17 cellular contexts compared by ENCODE assay signal in genomic region chr9:92266486-92266885, GRCh38.
"Had no signal": no experiment of that assay in that cellular context is flagged by ENCODE, and none has a peak within 500 bp of the region (broad histone marks: within the 10 kb centered on the region; RNA-seq: fewer than 3 reads in every experiment).

No MANE protein-coding gene starts in this region.

- H3K27me3 Mint-ChIP-seq: activated CD4-positive, alpha-beta T cell treated with anti-CD3 and anti-CD28 coated beads, Interleukin-2, amount 10 ng/mL, durations not matched to agents 7 days and 5 days; activated naive CD8-positive, alpha-beta T cell treated with anti-CD3 and anti-CD28 coated beads, Interleukin-2, amount 50 U/mL, for 24 hours; activated T-helper 17 cell treated with anti-CD3 and anti-CD28 coated beads, Interleukin-2, amount 50 U/mL, for 72 hours had no signal

- H3K9me3 Mint-ChIP-seq: activated CD4-positive, alpha-beta T cell treated with anti-CD3 and anti-CD28 coated beads, Interleukin-2, amount 10 ng/mL, durations not matched to agents 7 days and 5 days; activated naive CD4-positive, alpha-beta T cell treated with anti-CD3 and anti-CD28 coated beads for 36 hours; activated naive CD8-positive, alpha-beta T cell treated with anti-CD3 and anti-CD28 coated beads, Interleukin-2, amount 50 U/mL, for 24 hours; activated T-helper 17 cell treated with anti-CD3 and anti-CD28 coated beads, Interleukin-2, amount 50 U/mL, for 72 hours; endodermal cell; mesothelial cell of epicardium had no signal

- H3K4me1 Mint-ChIP-seq: activated CD4-positive, alpha-beta T cell treated with anti-CD3 and anti-CD28 coated beads, Interleukin-2, amount 10 ng/mL, durations not matched to agents 7 days and 5 days; activated naive CD8-positive, alpha-beta T cell treated with anti-CD3 and anti-CD28 coated beads, Interleukin-2, amount 50 U/mL, for 24 hours; endodermal cell; mesothelial cell of epicardium had no signal

- H3K27me3 ChIP-seq: dorsolateral prefrontal cortex, heart left ventricle, sigmoid colon, stomach, testis, upper lobe of left lung had no signal

- H3K9me3 ChIP-seq: heart left ventricle, prostate gland, sigmoid colon, stomach, testis, upper lobe of left lung had no signal

- H3K27ac ChIP-seq: heart left ventricle, prostate gland, sigmoid colon, stomach, testis, upper lobe of left lung had no signal

- ATAC-seq: activated naive CD8-positive, alpha-beta T cell treated with anti-CD3 and anti-CD28 coated beads, Interleukin-2, amount 50 U/mL, for 24 hours; activated T-helper 17 cell treated with anti-CD3 and anti-CD28 coated beads, Interleukin-2, amount 50 U/mL, for 72 hours had no signal

- DNase-seq: activated CD4-positive, alpha-beta T cell treated with anti-CD3 and anti-CD28 coated beads, Interleukin-2, amount 10 ng/mL, durations not matched to agents 7 days and 5 days; activated naive CD4-positive, alpha-beta T cell treated with anti-CD3 and anti-CD28 coated beads for 36 hours; activated naive CD8-positive, alpha-beta T cell treated with anti-CD3 and anti-CD28 coated beads, Interleukin-2, amount 50 U/mL, for 24 hours; aorta; endodermal cell; sigmoid colon; stimulated activated CD4-positive, alpha-beta T cell treated with anti-CD3 and anti-CD28 coated beads, Interleukin-2, amount 100 ng/mL, for 24 hours; stomach; T-helper 2 cell; testis; upper lobe of left lung had no signal

- H3K4me1 ChIP-seq: heart left ventricle, prostate gland, sigmoid colon, stomach, testis, upper lobe of left lung had no signal

- H3K4me3 Mint-ChIP-seq: activated CD4-positive, alpha-beta T cell treated with anti-CD3 and anti-CD28 coated beads, Interleukin-2, amount 10 ng/mL, durations not matched to agents 7 days and 5 days; activated naive CD4-positive, alpha-beta T cell treated with anti-CD3 and anti-CD28 coated beads for 36 hours; activated naive CD8-positive, alpha-beta T cell treated with anti-CD3 and anti-CD28 coated beads, Interleukin-2, amount 50 U/mL, for 24 hours; activated T-helper 17 cell treated with anti-CD3 and anti-CD28 coated beads, Interleukin-2, amount 50 U/mL, for 72 hours; endodermal cell; mesothelial cell of epicardium had no signal

- H3K27ac Mint-ChIP-seq: activated CD4-positive, alpha-beta T cell treated with anti-CD3 and anti-CD28 coated beads, Interleukin-2, amount 10 ng/mL, durations not matched to agents 7 days and 5 days; activated naive CD4-positive, alpha-beta T cell treated with anti-CD3 and anti-CD28 coated beads for 36 hours; activated naive CD8-positive, alpha-beta T cell treated with anti-CD3 and anti-CD28 coated beads, Interleukin-2, amount 50 U/mL, for 24 hours; mesothelial cell of epicardium had no signal

- H3K4me3 ChIP-seq: dorsolateral prefrontal cortex, heart left ventricle, lung, prostate gland, sigmoid colon, stomach, testis, upper lobe of left lung had no signal
